In the genomic region with DNA sequence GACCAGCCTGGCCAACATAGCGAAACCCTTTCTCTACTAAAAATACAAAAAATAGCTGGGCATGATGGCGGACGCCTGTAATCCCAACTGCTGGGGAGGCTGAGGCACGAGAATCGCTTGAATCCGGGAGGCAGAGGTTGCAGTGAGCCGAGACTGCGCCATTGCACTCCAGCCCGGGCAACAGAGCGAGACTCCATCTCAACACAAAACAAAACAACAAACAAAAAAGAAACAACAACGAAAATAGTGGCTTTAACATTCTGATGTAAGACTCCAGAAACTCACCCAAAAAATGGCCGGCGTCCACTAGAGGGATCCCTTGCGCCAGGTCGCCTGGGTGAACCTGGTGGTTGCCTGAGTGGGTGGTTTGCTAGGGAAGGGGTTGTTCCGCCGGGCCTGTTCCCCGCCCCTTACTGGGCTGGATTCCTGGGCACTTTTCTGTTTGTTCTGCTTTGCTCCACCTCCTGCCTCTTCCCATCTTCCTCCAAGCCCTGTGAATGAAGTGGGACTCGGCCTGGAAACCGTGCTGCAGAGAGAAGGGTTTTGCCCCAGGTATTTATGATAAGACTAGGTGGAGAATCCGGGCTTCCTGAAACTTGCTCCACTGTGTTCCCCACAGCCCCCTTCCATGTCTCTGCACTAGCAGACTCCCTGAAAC, we compare ENCODE assay signal across 8 cellular contexts. TPM values are rescaled to one million over a fixed set of nuclear protein-coding genes. Genes with fewer than 3 reads are reported as not detected.
DNase-seq lines count a peak whose midpoint lies in the region; ATAC-seq and TF ChIP-seq lines count a peak whose summit lies in the region.

No MANE protein-coding gene starts in this region.

- H3K9me3 ChIP-seq in BE2C = no peaks in the 10 kb centered on the region
- no peaks in the 10 kb centered on the region for H3K9me3 ChIP-seq in psoas muscle

- DNase-seq in BE2C (peak; percentile 73), H4 (ENCODE audit: low spot score) (peak; percentile 53), RKO (ENCODE audit: low spot score) (peak; percentile 60), iPS-NIHi7 (ENCODE audit: extremely low spot score) (peak; percentile 94), psoas muscle (no peak)
- DNase-seq in activated naive CD4-positive, alpha-beta T cell treated with Interleukin-2 at 50 U/mL for 16 hours = peak; percentile 43
- peak; percentile 31 for DNase-seq in stimulated activated CD8-positive, alpha-beta memory T cell treated with anti-CD3 and anti-CD28 coated beads, Interleukin-4, amount 100 ng/mL, for 24 hours (ENCODE audit: low read depth)

- H3K4me3 ChIP-seq in BE2C (ENCODE audit: low read depth, low read length) (no peak overlapping the region; the same call in 1 of the 2 replicates), psoas muscle (no peak overlapping the region)

- H3K27me3 ChIP-seq in BE2C = no peaks in the 10 kb centered on the region
- H3K27me3 ChIP-seq in psoas muscle (ENCODE audit: insufficient read depth in 3 of 3, low read length in 2 of 3) = peaks cover 0 to 9% (median 2%) of the 10 kb centered on the region in 3 donors

- no peaks in the 10 kb centered on the region for H3K4me1 ChIP-seq in BE2C
- peaks cover 9% of the 10 kb centered on the region for H3K4me1 ChIP-seq in psoas muscle

- intact Hi-C loops in psoas muscle (cut with DNase I) = no loop called here

- TF ChIP-seq CTCF in BE2C (IDR thresholded peaks at IDR 0.05; ENCODE audit: low read depth, low read length) = peak; percentile 67
- TF ChIP-seq CTCF in psoas muscle (IDR thresholded peaks at IDR 0.05) = no peak

- H3K36me3 ChIP-seq in BE2C (peaks cover 14% of the 10 kb centered on the region), psoas muscle (ENCODE audit: insufficient read depth in 1 of 2, low read depth in 1 of 2) (peaks cover 2 to 25% of the 10 kb centered on the region in 2 donors)

- ATAC-seq in psoas muscle (no peak), GM18907 (IDR thresholded peaks at IDR 0.05; ENCODE audit: unreplicated experiment) (no peak)

- no peak overlapping the region for H3K27ac ChIP-seq in psoas muscle

- 70 to 72% (median 70%) methylated on average over 21 of the region's 21 CpGs for WGBS in psoas muscle, 3 donors

RNA-seq across cellular contexts. Expression of gene PABPC1L, which starts 1.5 kb away (rescaled TPM):
- 17.0 TPM for polyA plus RNA-seq in BE2C (2012; ENCODE audit: insufficient read depth, insufficient read length, low read depth)
- total RNA-seq in H4 (2014; rRNA removed; shearing (Covaris generic)) = 1.4 and 3.5 TPM in 2 replicates
- 1 to 10 TPM; 1.5 to 2.8 (median 2.1) TPM for total RNA-seq in psoas muscle
- 1 to 10 TPM; 1.0 to 2.4 (median 1.8) TPM for polyA plus RNA-seq in psoas muscle

RNA-seq across cellular contexts. Expression of gene YWHAB, which starts 25.9 kb away (rescaled TPM):
- polyA plus RNA-seq in BE2C (2012; ENCODE audit: insufficient read depth, insufficient read length, low read depth) = 169 TPM
- total RNA-seq in H4 (2014; rRNA removed; shearing (Covaris generic)) = 51.6 and 73.7 TPM in 2 replicates
- 10 to 100 TPM; 63.2 to 92.1 (median 80.6) TPM for total RNA-seq in psoas muscle
- 100 to 1,000 TPM in 1 of 3 donors, 10 to 100 TPM in 2; 44.2 to 109 (median 96.0) TPM for polyA plus RNA-seq in psoas muscle

RNA-seq across cellular contexts. Expression of gene TOMM34, which starts 48.8 kb away (rescaled TPM):
- 48.2 TPM for polyA plus RNA-seq in BE2C (2012; ENCODE audit: insufficient read depth, insufficient read length, low read depth)
- 39.7 and 41.5 TPM in 2 replicates for total RNA-seq in H4 (2014; rRNA removed; shearing (Covaris generic))
- total RNA-seq in psoas muscle = 10 to 100 TPM in 3 of 4 donors, 1 to 10 TPM in 1; 9.6 to 18.3 (median 14.5) TPM
- polyA plus RNA-seq in psoas muscle = 10 to 100 TPM; 10.4 to 38.0 (median 17.6) TPM

RNA-seq across cellular contexts. Expression of gene STK4, which starts 54.9 kb away (rescaled TPM):
- polyA plus RNA-seq in BE2C (2012; ENCODE audit: insufficient read depth, insufficient read length, low read depth) = 12.8 TPM
- 12.8 and 14.3 TPM in 2 replicates for total RNA-seq in H4 (2014; rRNA removed; shearing (Covaris generic))
- total RNA-seq in psoas muscle = 1 to 10 TPM; 5.1 to 8.6 (median 7.3) TPM
- polyA plus RNA-seq in psoas muscle = 1 to 10 TPM; 2.4 to 5.6 (median 4.0) TPM

Comparison
In these comparisons a context has a peak if more than half of its experiments do, and no peak if none do; other contexts are left out.
1. DNase-seq: peak in BE2C (single experiment), H4 (single experiment), RKO (single experiment), activated naive CD4-positive, alpha-beta T cell treated with Interleukin-2 at 50 U/mL for 16 hours (single experiment), iPS-NIHi7 (single experiment) and stimulated activated CD8-positive, alpha-beta memory T cell treated with anti-CD3 and anti-CD28 coated beads, Interleukin-4, amount 100 ng/mL, for 24 hours (single experiment); none in psoas muscle (0 of 2).